Comparison of ENCODE assay signal across 17 cellular contexts in the genomic region with DNA sequence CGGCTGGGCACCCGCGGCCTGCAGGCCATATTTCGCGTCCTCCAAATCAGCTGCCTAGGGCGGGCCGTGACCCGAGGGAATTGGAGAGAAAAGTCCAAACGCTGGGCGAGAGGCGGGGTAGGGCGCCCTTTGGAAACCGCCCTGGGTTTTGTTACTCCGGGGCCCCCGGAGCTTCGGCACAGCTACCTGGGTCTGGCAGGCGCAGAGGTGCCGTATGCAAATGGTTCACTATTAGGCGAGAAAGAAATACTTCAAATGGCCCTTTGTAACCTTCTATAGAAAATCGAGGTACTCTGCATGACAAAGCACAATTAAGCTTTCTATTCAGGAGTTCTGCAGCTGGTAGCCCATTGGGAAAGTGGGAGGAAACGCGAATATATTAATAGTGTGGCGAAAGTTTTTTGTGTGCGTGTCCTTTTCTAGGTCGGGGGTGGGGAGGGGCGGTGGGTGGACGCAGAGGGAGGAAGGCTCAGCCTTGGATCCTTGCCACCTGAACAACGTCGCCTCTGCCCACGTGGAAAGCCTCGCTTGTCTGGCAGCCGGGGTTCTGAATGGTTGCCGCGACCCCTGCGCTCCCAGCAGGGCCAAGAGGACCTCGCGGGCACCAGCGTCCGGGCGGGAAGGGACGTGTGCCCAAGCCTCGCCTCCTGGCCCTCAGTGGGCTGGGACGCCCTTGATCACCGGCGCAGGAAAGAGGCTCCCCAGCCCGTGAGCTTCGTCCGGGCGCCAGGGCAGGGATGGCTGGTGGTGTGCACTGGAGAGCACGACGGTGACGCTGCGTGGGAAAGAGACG. TPM values are rescaled to one million over a fixed set of nuclear protein-coding genes. Genes with fewer than 3 reads are reported as not detected.
A peak's percentile ranks its signal among the peaks of the same experiment; 100 is the strongest.
DNase-seq lines count a peak whose midpoint lies in the region; ATAC-seq, FAIRE-seq and TF ChIP-seq lines count a peak whose summit lies in the region.
"Had no signal": no experiment of that assay in that cellular context is flagged by ENCODE, and none has a peak within 500 bp of the region (broad histone marks: within the 10 kb centered on the region; RNA-seq: fewer than 3 reads in every experiment).

No MANE protein-coding gene starts in this region.

- H3K27me3 Mint-ChIP-seq in glutamatergic neuron (ENCODE audit: unreplicated experiment): peaks cover 25% of the 10 kb centered on the region

- TF ChIP-seq POLR2A in HepG2 (IDR thresholded peaks at IDR 0.05; ENCODE audit: insufficient read depth in 1 of 2, low read depth in 2 of 2, low read length in 2 of 2): no peak

- TF ChIP-seq CTCF in liver (IDR thresholded peaks at IDR 0.05; ENCODE audit: low read depth, low read length, missing input control) (no peak), HepG2 (CRISPR knock-in tag; IDR thresholded peaks at IDR 0.05) (no peak), glutamatergic neuron (IDR thresholded peaks at IDR 0.05; ENCODE audit: partially characterized antibody, unreplicated experiment) (no peak), neural cell (IDR thresholded peaks at IDR 0.05; ENCODE audit: poor library complexity, severe bottlenecking) (no peak)

- ATAC-seq in HepG2: no peak
- ATAC-seq: K562 had no signal

- POLR2A ChIA-PET in HepG2 (lab: Yijun Ruan, JAX): no interaction called here

- H3K9me3 ChIP-seq in liver (ENCODE audit: control insufficient read depth in 4 of 4, low read length in 3 of 4) (no peaks in the 10 kb centered on the region), HepG2 (ENCODE audit: low read length) (no peaks in the 10 kb centered on the region), neural cell (ENCODE audit: low read length) (no peaks in the 10 kb centered on the region)
- H3K9me3 ChIP-seq: SJSA1 had no signal

- peaks cover 23% of the 10 kb centered on the region for H3K4me1 Mint-ChIP-seq in glutamatergic neuron (ENCODE audit: low read depth, unreplicated experiment)

- peaks cover 10% of the 10 kb centered on the region for H3F3A ChIP-seq in neural cell (ENCODE audit: insufficient read depth, low read length, poor library complexity, severe bottlenecking)

- H3K4me3 ChIP-seq in liver (ENCODE audit: low read depth in 1 of 3, low read length in 3 of 3): peak overlapping the region; percentile 15 to 52 (median 44)
- H3K4me3 ChIP-seq in HepG2 (replicated peaks in 1 of 3; ENCODE audit: insufficient read depth in 1 of 3, low read depth in 2 of 3, low read length in 3 of 3): no peak overlapping the region
- H3K4me3 ChIP-seq in neural cell (ENCODE audit: low read length): peak overlapping the region; percentile 40
- H3K4me3 ChIP-seq: K562, SJSA1 had no signal

- no peak overlapping the region for H3K27ac Mint-ChIP-seq in glutamatergic neuron (ENCODE audit: unreplicated experiment)

- H3K4me3 Mint-ChIP-seq in glutamatergic neuron (ENCODE audit: unreplicated experiment): peak overlapping the region; percentile 74

- WGBS in liver: 9% methylated on average over 54 of the region's 54 CpGs
- 74% methylated on average over 51 of the region's 54 CpGs for whole genome bisulfite sequencing in HepG2 (ENCODE audit: low lambda C conversion rate)

- no peak for FAIRE-seq in HepG2 (lab: Jason Lieb, UNC)
- FAIRE-seq: K562 had no signal

- no peak for TF ChIP-seq EP300 in HepG2 (IDR thresholded peaks at IDR 0.05; ENCODE audit: low read depth in 2 of 2, low read length in 2 of 2)
- TF ChIP-seq EP300 in HepG2 (CRISPR knock-in tag; IDR thresholded peaks at IDR 0.05; ENCODE audit: borderline replicate concordance): no peak
- no peak for TF ChIP-seq EP300 in neural cell (conservative IDR thresholded peaks at IDR 0.05; ENCODE audit: poor library complexity, severe bottlenecking)

- peaks cover 6% of the 10 kb centered on the region for H3K36me3 Mint-ChIP-seq in glutamatergic neuron (ENCODE audit: unreplicated experiment)

- no peak for DNase-seq in HepG2 (ENCODE audit: low spot score)
- peak; percentile 34 for DNase-seq in glutamatergic neuron
- no peak for DNase-seq in DMS 273 (lab: John Stamatoyannopoulos, UW; ENCODE audit: unreplicated experiment)
- no peak for DNase-seq in activated CD4-positive, CD25-positive, alpha-beta regulatory T cell treated with anti-CD3 and anti-CD28 coated beads, Interleukin-2, amount 50 U/mL, for 72 hours
- no peak for DNase-seq in DMS79 (lab: John Stamatoyannopoulos, UW)
- no peak for DNase-seq in stimulated activated CD4-positive, alpha-beta T cell treated with anti-CD3 and anti-CD28 coated beads, Interleukin-12 subunit alpha, Interleukin-12 subunit beta, amount 100 ng/mL, for 4 hours
- DNase-seq: DMS79 treated with DMSO at 0.1 percent for 48 hours, foreskin fibroblast, NCI-H1694, NCI-H82, WERI-Rb-1 had no signal

- H3K4me1 ChIP-seq in liver (ENCODE audit: control insufficient read depth in 4 of 4, insufficient read depth in 4 of 4, low read length in 3 of 4): peaks cover 0 to 11% (median 6%) of the 10 kb centered on the region in 4 donors
- H3K4me1 ChIP-seq in HepG2 (ENCODE audit: insufficient read depth, low read length): no peaks in the 10 kb centered on the region
- H3K4me1 ChIP-seq: SJSA1 had no signal

- H2AFZ ChIP-seq in HepG2 (ENCODE audit: low read length) (no peak overlapping the region), neural cell (ENCODE audit: low read depth, low read length) (no peak overlapping the region)

- H3K9ac ChIP-seq in liver (ENCODE audit: low read depth in 1 of 2, low read length in 2 of 2): peak overlapping the region in 1 of 2 donors; percentile 19
- H3K9ac ChIP-seq in HepG2 (ENCODE audit: insufficient read depth, low read depth, low read length): no peak overlapping the region
- H3K9ac ChIP-seq in neural cell (ENCODE audit: low read length): no peak overlapping the region

- H3K27ac ChIP-seq in liver (ENCODE audit: low read depth in 1 of 2, low read length in 2 of 2) (no peak overlapping the region), HepG2 (ENCODE audit: extremely low read length, insufficient read depth, low read length) (no peak overlapping the region), neural cell (ENCODE audit: low read length) (no peak overlapping the region)
- H3K27ac ChIP-seq: SJSA1, WERI-Rb-1 had no signal

- H3K4me2 ChIP-seq in HepG2 (ENCODE audit: low read depth, low read length) (no peak overlapping the region), neural cell (ENCODE audit: low read length) (no peak overlapping the region)

- BruUV-seq in HepG2 (replicated peaks; lab: Mats Ljungman, UMichigan): no TSS peak

- H3K36me3 ChIP-seq in liver (ENCODE audit: control insufficient read depth in 4 of 4, insufficient read depth in 3 of 4, low read depth in 1 of 4, low read length in 3 of 4): no peaks in the 10 kb centered on the region
- H3K36me3 ChIP-seq in HepG2 (replicated peaks in 1 of 2; ENCODE audit: control insufficient read depth in 1 of 2, insufficient read depth in 2 of 2, low read length in 2 of 2): no peaks in the 10 kb centered on the region
- H3K36me3 ChIP-seq in neural cell (ENCODE audit: insufficient read depth, low read length): no peaks in the 10 kb centered on the region
- H3K36me3 ChIP-seq: SJSA1, WERI-Rb-1 had no signal

- intact Hi-C loops in HepG2 (cut with micrococcal nuclease; ENCODE audit: unreplicated experiment): no loop called here

- H3K9me3 Mint-ChIP-seq in glutamatergic neuron (ENCODE audit: unreplicated experiment): peaks cover 11% of the 10 kb centered on the region

- no peaks in the 10 kb centered on the region for H3K79me2 ChIP-seq in HepG2 (ENCODE audit: insufficient read depth, low read length)
- H3K79me2 ChIP-seq in neural cell (replicated peaks; ENCODE audit: insufficient read depth, low read length): no peaks in the 10 kb centered on the region

- H4K20me1 ChIP-seq in HepG2 (ENCODE audit: insufficient read depth, low read length) (no peaks in the 10 kb centered on the region), neural cell (ENCODE audit: insufficient read depth) (no peaks in the 10 kb centered on the region)

- no peak for TF ChIP-seq RAD21 in liver (IDR thresholded peaks at IDR 0.05)
- no peak for TF ChIP-seq RAD21 in HepG2 (CRISPR knock-in tag; IDR thresholded peaks at IDR 0.05)
- no peak for TF ChIP-seq RAD21 in neural cell (conservative IDR thresholded peaks at IDR 0.05)

- in situ Hi-C loops in HepG2 (cut with HindIII; ENCODE audit: extremely low pct_ligation_motif_present, low pct_unique_long_range_greater_than_20kb): no loop called here

- no peaks in the 10 kb centered on the region for H3K9me2 ChIP-seq in neural cell (ENCODE audit: insufficient read depth, low read length)

- peaks cover 0 to 4% (median 0%) of the 10 kb centered on the region in 4 donors for H3K27me3 ChIP-seq in liver (ENCODE audit: control insufficient read depth in 4 of 4, insufficient read depth in 4 of 4, low read length in 3 of 4)
- peaks cover 0 to 19% of the 10 kb centered on the region in 2 experiments for H3K27me3 ChIP-seq in HepG2 (ENCODE audit: control insufficient read depth in 1 of 2, insufficient read depth in 2 of 2, low read length in 2 of 2)
- peaks cover 44% of the 10 kb centered on the region for H3K27me3 ChIP-seq in neural cell (ENCODE audit: insufficient read depth, low read depth, low read length)
- H3K27me3 ChIP-seq: SJSA1 had no signal

- CTCF ChIA-PET in HepG2 (lab: Yijun Ruan, JAX; ENCODE audit: low intra/inter-chr PET ratio, low total read pairs): no interaction called here

RNA-seq across cellular contexts. Expression of a gene that starts 9.5 kb away (rescaled TPM):
- total RNA-seq in liver (not detected), HepG2 (2016; rRNA removed; fragmentation: Illumina TruSeq; extraction: Trizol) (not detected in 2 replicates), glutamatergic neuron (ENCODE audit: unreplicated experiment) (not detected)
- polyA plus RNA-seq in liver (not detected), HepG2 (2011; rRNA removed) (not detected in 2 replicates), neural cell (0.48 and 0.87 TPM in 2 replicates)
- total RNA-seq in HepG2 (2016; cell fraction: cytosol; rRNA removed; fragmentation: Illumina TruSeq; extraction: Trizol; ENCODE audit: low read depth): not detected in 2 replicates
- total RNA-seq in HepG2 (2016; cell fraction: insoluble cytoplasmic fraction; rRNA removed; fragmentation: Illumina TruSeq; extraction: Trizol): not detected in 2 replicates
- not detected in 2 replicates for total RNA-seq in HepG2 (2016; cell fraction: membrane; rRNA removed; fragmentation: Illumina TruSeq; extraction: Trizol)
- total RNA-seq in HepG2 (2016; cell fraction: nucleus; rRNA removed; fragmentation: Illumina TruSeq; extraction: Trizol): not detected in 2 replicates
- not detected in 2 replicates for polyA plus RNA-seq in HepG2 (2011; cell fraction: cytosol; rRNA removed)
- not detected in 2 replicates for polyA plus RNA-seq in HepG2 (2011; cell fraction: nucleus; rRNA removed)
- not detected in 2 replicates for polyA plus RNA-seq in HepG2 (2012)
- polyA plus RNA-seq in HepG2 (2016; cell fraction: cytosol; fragmentation: Illumina TruSeq; extraction: Trizol; ENCODE audit: low read depth): not detected in 2 replicates
- not detected in 2 replicates for polyA plus RNA-seq in HepG2 (2016; cell fraction: insoluble cytoplasmic fraction; fragmentation: Illumina TruSeq; extraction: Trizol; ENCODE audit: low read depth)
- polyA plus RNA-seq in HepG2 (2016; cell fraction: membrane; fragmentation: Illumina TruSeq; extraction: Trizol; ENCODE audit: low read depth): not detected in 2 replicates
- polyA plus RNA-seq in HepG2 (2016; cell fraction: nucleus; fragmentation: Illumina TruSeq; extraction: Trizol; ENCODE audit: insufficient read depth, low read depth): not detected in 2 replicates
- polyA minus RNA-seq in HepG2 (2011; rRNA and poly(A)+ RNA removed; ENCODE audit: low replicate concordance): not detected in 2 replicates
- polyA minus RNA-seq in HepG2 (2011; cell fraction: cytosol; rRNA and poly(A)+ RNA removed): not detected in 2 replicates
- not detected in 2 replicates for polyA minus RNA-seq in HepG2 (2011; cell fraction: nucleus; rRNA and poly(A)+ RNA removed)
- 1.5 and 2.7 TPM in 2 replicates for polyA minus RNA-seq in neural cell
- total RNA-seq: K562, SJSA1, urinary bladder had no signal
- polyA plus RNA-seq: AG04450, K562, urinary bladder had no signal

RNA-seq across cellular contexts. Expression of a gene that starts 45.0 kb away (rescaled TPM):
- total RNA-seq in liver (10 to 100 TPM; 21.7 to 26.2 TPM), HepG2 (2016; rRNA removed; fragmentation: Illumina TruSeq; extraction: Trizol) (16.6 and 17.2 TPM in 2 replicates), glutamatergic neuron (ENCODE audit: unreplicated experiment) (14.5 TPM)
- polyA plus RNA-seq in liver (10 to 100 TPM in 1 of 2 donors, 1 to 10 TPM in 1; 9.3 to 15.1 TPM), HepG2 (2011; rRNA removed) (8.4 and 10.0 TPM in 2 replicates), neural cell (51.8 and 58.5 TPM in 2 replicates)
- 27.0 and 31.5 TPM in 2 replicates for total RNA-seq in HepG2 (2016; cell fraction: cytosol; rRNA removed; fragmentation: Illumina TruSeq; extraction: Trizol; ENCODE audit: low read depth)
- 18.8 and 19.3 TPM in 2 replicates for total RNA-seq in HepG2 (2016; cell fraction: insoluble cytoplasmic fraction; rRNA removed; fragmentation: Illumina TruSeq; extraction: Trizol)
- 33.0 and 34.2 TPM in 2 replicates for total RNA-seq in HepG2 (2016; cell fraction: membrane; rRNA removed; fragmentation: Illumina TruSeq; extraction: Trizol)
- total RNA-seq in HepG2 (2016; cell fraction: nucleus; rRNA removed; fragmentation: Illumina TruSeq; extraction: Trizol): 10.2 and 11.4 TPM in 2 replicates
- 9.5 and 9.8 TPM in 2 replicates for polyA plus RNA-seq in HepG2 (2011; cell fraction: cytosol; rRNA removed)
- 8.4 and 9.8 TPM in 2 replicates for polyA plus RNA-seq in HepG2 (2011; cell fraction: nucleus; rRNA removed)
- polyA plus RNA-seq in HepG2 (2012): 9.2 and 11.5 TPM in 2 replicates
- 20.0 and 21.8 TPM in 2 replicates for polyA plus RNA-seq in HepG2 (2016; cell fraction: cytosol; fragmentation: Illumina TruSeq; extraction: Trizol; ENCODE audit: low read depth)
- 9.4 and 14.0 TPM in 2 replicates for polyA plus RNA-seq in HepG2 (2016; cell fraction: insoluble cytoplasmic fraction; fragmentation: Illumina TruSeq; extraction: Trizol; ENCODE audit: low read depth)
- 20.0 and 26.0 TPM in 2 replicates for polyA plus RNA-seq in HepG2 (2016; cell fraction: membrane; fragmentation: Illumina TruSeq; extraction: Trizol; ENCODE audit: low read depth)
- polyA plus RNA-seq in HepG2 (2016; cell fraction: nucleus; fragmentation: Illumina TruSeq; extraction: Trizol; ENCODE audit: insufficient read depth, low read depth): 8.3 and 12.4 TPM in 2 replicates
- polyA minus RNA-seq in HepG2 (2011; rRNA and poly(A)+ RNA removed; ENCODE audit: low replicate concordance): 2.2 and 8.7 TPM in 2 replicates
- polyA minus RNA-seq in HepG2 (2011; cell fraction: cytosol; rRNA and poly(A)+ RNA removed): 13.7 and 17.7 TPM in 2 replicates
- 39.3 and 58.1 TPM in 2 replicates for polyA minus RNA-seq in HepG2 (2011; cell fraction: nucleus; rRNA and poly(A)+ RNA removed)
- polyA minus RNA-seq in neural cell: 64.5 and 67.7 TPM in 2 replicates

Comparison
In these comparisons a context has a peak if more than half of its experiments do, and no peak if none do; other contexts are left out.
1. H3K4me3 ChIP-seq: peak in liver (3 of 3) and neural cell (single experiment); none in HepG2 (0 of 3).